In the genomic region with DNA sequence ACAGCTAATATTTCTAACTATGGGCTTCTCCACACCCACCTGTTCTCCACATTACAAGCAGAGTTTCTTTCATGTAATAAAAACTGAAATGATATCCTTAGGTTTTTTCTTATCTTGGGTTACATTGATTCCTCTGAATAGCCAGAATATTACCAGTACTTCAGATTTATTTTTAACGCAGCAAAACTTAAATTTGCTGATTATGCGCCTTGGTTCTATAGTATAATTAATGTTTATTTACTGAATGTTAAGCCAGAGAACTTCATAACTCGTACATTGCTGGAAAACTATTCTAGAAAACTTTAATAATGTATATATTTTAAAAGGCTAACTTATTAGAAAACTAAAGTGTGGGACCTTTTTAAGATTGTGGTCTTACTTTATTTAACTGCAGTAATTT, we compare ENCODE assay signal across 3 cellular contexts.
A peak's percentile ranks its signal among the peaks of the same experiment; 100 is the strongest.
TF ChIP-seq lines count a peak whose summit lies in the region.

No MANE protein-coding gene starts in this region.

TF ChIP-seq in HepG2, 621 proteins besides CTCF, POLR2A, EP300 and RAD21:
- TF ChIP-seq ETV6 (CRISPR knock-in tag; conservative IDR thresholded peaks at IDR 0.05) (no peak), FOSL1 (CRISPR knock-in tag; IDR thresholded peaks at IDR 0.05; ENCODE audit: borderline replicate concordance) (no peak), MAFK (conservative IDR thresholded peaks at IDR 0.05 in 1 of 2, IDR thresholded peaks at IDR 0.05 in 1 of 2; ENCODE audit: low read length in 2 of 2) (peak; percentile 55 to 79), MAFF (IDR thresholded peaks at IDR 0.05; ENCODE audit: low read depth, low read length) (peak; percentile 43), ZNF7 (CRISPR knock-in tag; IDR thresholded peaks at IDR 0.05) (no peak), GLI4 (CRISPR knock-in tag; IDR thresholded peaks at IDR 0.05; ENCODE audit: borderline replicate concordance) (no peak)
- TF ChIP-seq, protein P1, sequence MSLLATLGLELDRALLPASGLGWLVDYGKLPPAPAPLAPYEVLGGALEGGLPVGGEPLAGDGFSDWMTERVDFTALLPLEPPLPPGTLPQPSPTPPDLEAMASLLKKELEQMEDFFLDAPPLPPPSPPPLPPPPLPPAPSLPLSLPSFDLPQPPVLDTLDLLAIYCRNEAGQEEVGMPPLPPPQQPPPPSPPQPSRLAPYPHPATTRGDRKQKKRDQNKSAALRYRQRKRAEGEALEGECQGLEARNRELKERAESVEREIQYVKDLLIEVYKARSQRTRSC (CRISPR knock-in tag; IDR thresholded peaks at IDR 0.05; ENCODE audit: low read depth), result no peak

TF ChIP-seq in A549, 52 proteins besides CTCF, POLR2A, EP300 and RAD21:
- TF ChIP-seq ESRRA (IDR thresholded peaks at IDR 0.05; ENCODE audit: borderline replicate concordance, low read length), result no peak
- TF ChIP-seq MAFK (IDR thresholded peaks at IDR 0.05; ENCODE audit: partially characterized antibody), result peak; percentile 51
- no peak for TF ChIP-seq CBX2 (IDR thresholded peaks at IDR 0.05; ENCODE audit: borderline replicate concordance, low read depth)
- TF ChIP-seq HDAC2 (IDR thresholded peaks at IDR 0.05), result no peak

TF ChIP-seq in IMR-90, 13 proteins besides CTCF, POLR2A, EP300 and RAD21:
- TF ChIP-seq FOS (IDR thresholded peaks at IDR 0.05; ENCODE audit: low read depth, low read length) (no peak), RCOR1 (IDR thresholded peaks at IDR 0.05; ENCODE audit: insufficient replicate concordance, low read length) (no peak), RFX5 (IDR thresholded peaks at IDR 0.05; ENCODE audit: low read depth, low read length) (no peak), BHLHE40 (IDR thresholded peaks at IDR 0.05; ENCODE audit: low read depth, low read length) (no peak), CHD1 (IDR thresholded peaks at IDR 0.05; ENCODE audit: low read depth, low read length) (no peak), MAFK (IDR thresholded peaks at IDR 0.05; ENCODE audit: low read depth, low read length) (peak; percentile 67)
- TF ChIP-seq, protein P2, sequence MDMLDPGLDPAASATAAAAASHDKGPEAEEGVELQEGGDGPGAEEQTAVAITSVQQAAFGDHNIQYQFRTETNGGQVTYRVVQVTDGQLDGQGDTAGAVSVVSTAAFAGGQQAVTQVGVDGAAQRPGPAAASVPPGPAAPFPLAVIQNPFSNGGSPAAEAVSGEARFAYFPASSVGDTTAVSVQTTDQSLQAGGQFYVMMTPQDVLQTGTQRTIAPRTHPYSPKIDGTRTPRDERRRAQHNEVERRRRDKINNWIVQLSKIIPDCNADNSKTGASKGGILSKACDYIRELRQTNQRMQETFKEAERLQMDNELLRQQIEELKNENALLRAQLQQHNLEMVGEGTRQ (IDR thresholded peaks at IDR 0.05; ENCODE audit: low read depth, low read length), result no peak
